In the genomic region with DNA sequence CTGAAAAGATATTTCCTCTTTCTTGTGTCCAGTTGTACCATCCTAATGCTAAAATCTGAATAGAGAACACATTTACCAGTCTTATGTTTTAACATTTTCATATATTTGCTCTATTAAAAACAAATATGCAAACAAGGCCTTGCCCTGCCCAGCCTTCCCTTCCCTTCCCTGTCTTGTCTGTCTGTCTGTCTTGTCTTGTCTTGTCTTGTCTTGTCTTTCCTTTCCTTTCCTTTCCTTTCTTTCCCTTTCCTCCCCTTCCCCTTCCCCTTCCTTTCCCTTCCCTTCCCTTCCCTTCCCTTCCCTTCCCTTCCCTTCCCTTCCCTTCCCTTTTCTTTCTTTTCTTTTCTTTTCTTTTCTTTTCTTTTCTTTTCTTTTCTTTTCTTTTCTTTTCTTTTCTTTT, we compare ENCODE assay signal across 27 cellular contexts.
"Had no signal": no experiment of that assay in that cellular context is flagged by ENCODE, and none has a peak within 500 bp of the region (broad histone marks: within the 10 kb centered on the region; RNA-seq: fewer than 3 reads in every experiment).

No MANE protein-coding gene starts in this region.

- H3K27me3 ChIP-seq: stomach, suprapubic skin, testis, thyroid gland, tibial artery, tibial nerve, transverse colon, upper lobe of left lung, upper lobe of right lung, uterus, vagina had no signal

- H3K36me3 ChIP-seq: stomach, suprapubic skin, thoracic aorta, thyroid gland, tibial artery, tibial nerve, transverse colon, upper lobe of left lung, upper lobe of right lung, uterus, vagina had no signal

- ATAC-seq: stimulated activated effector memory CD8-positive, alpha-beta T cell treated with anti-CD3 and anti-CD28 coated beads, Interleukin-12 subunit alpha, Interleukin-12 subunit beta, amount 100 ng/mL, for 72 hours; stimulated activated memory B cell treated with anti-CD40 and anti-IgM and Interleukin-4, amounts not matched to agents 10 μg/mL and 1 μg/mL and 100 μg/mL, for 72 hours; stimulated activated naive B cell treated with anti-CD40 and anti-IgM and Interleukin-4, amounts not matched to agents 10 μg/mL and 1 μg/mL and 100 μg/mL, for 72 hours; stimulated activated naive CD8-positive, alpha-beta T cell treated with anti-CD3 and anti-CD28 coated beads, Interleukin-15, amount 100 ng/mL, for 72 hours; stimulated activated naive CD8-positive, alpha-beta T cell treated with anti-CD3 and anti-CD28 coated beads, Interleukin-15, Interleukin-2, amounts not matched to agents 100 U/mL and 50 U/mL, for 24 hours; upper lobe of right lung had no signal

- FAIRE-seq: urothelium cell line had no signal

- H3K4me3 ChIP-seq: stomach, suprapubic skin, testis, thoracic aorta, thyroid gland, tibial artery, tibial nerve, transverse colon, upper lobe of left lung, upper lobe of right lung, uterus, vagina had no signal

- DNase-seq: stimulated activated CD4-positive, alpha-beta T cell treated with anti-CD3 and anti-CD28 coated beads, Interleukin-2, amount 100 ng/mL, for 48 hours; stimulated activated CD4-positive, alpha-beta T cell treated with anti-CD3 and anti-CD28 coated beads, Interleukin-4, amount 100 ng/mL, for 1 hour; stimulated activated CD4-positive, alpha-beta T cell treated with anti-CD3 and anti-CD28 coated beads, Interleukin-4, amount 100 ng/mL, for 24 hours; stimulated activated CD4-positive, alpha-beta T cell treated with anti-CD3 and anti-CD28 coated beads, Interleukin-4, amount 100 ng/mL, for 4 hours; stimulated activated CD8-positive, alpha-beta memory T cell treated with anti-CD3 and anti-CD28 coated beads, Interleukin-4, amount 100 ng/mL, for 48 hours; stimulated activated naive B cell treated with anti-CD40 and anti-IgM and Interleukin-4, amounts not matched to agents 10 μg/mL and 1 μg/mL and 100 μg/mL, for 72 hours; stimulated activated naive CD4-positive, alpha-beta T cell; stimulated activated naive CD4-positive, alpha-beta T cell treated with Interleukin-2 at 50 U/mL for 16 hours; stimulated activated naive CD8-positive, alpha-beta T cell treated with anti-CD3 and anti-CD28 coated beads, Interleukin-15, amount 100 ng/mL, for 72 hours; stimulated activated naive CD8-positive, alpha-beta T cell treated with anti-CD3 and anti-CD28 coated beads, Interleukin-15, Interleukin-2, amounts not matched to agents 100 U/mL and 50 U/mL, for 24 hours; stomach; substantia nigra; testis; thyroid gland; tibial artery; transverse colon; trophoblast cell; upper lobe of left lung; upper lobe of right lung; uterus had no signal

- H3K9me3 ChIP-seq: stomach, suprapubic skin, testis, thoracic aorta, thyroid gland, tibial artery, tibial nerve, transverse colon, upper lobe of left lung, upper lobe of right lung, uterus, vagina had no signal

- H3K4me1 ChIP-seq: stomach, suprapubic skin, testis, thyroid gland, tibial artery, tibial nerve, transverse colon, upper lobe of left lung, upper lobe of right lung, uterus, vagina had no signal

- H3K27ac ChIP-seq: stomach, suprapubic skin, testis, thoracic aorta, thyroid gland, tibial artery, tibial nerve, transverse colon, upper lobe of left lung, upper lobe of right lung, uterus, vagina had no signal
